ENCODE assay signal across 18 cellular contexts in genomic region chr14:69985456-69985855, GRCh38.
A peak's percentile ranks its signal among the peaks of the same experiment; 100 is the strongest.
DNase-seq lines count a peak whose midpoint lies in the region; ATAC-seq and TF ChIP-seq lines count a peak whose summit lies in the region.
"Had no signal": no experiment of that assay in that cellular context is flagged by ENCODE, and none has a peak within 500 bp of the region (broad histone marks: within the 10 kb centered on the region; RNA-seq: fewer than 3 reads in every experiment).

No MANE protein-coding gene starts in this region.

- H3K4me2 ChIP-seq in GM23248 (ENCODE audit: unreplicated experiment) = no peak overlapping the region

- no peaks in the 10 kb centered on the region for H3K79me2 ChIP-seq in GM23248 (ENCODE audit: insufficient read depth)

- no peak overlapping the region for H3K4me3 ChIP-seq in GM23248
- no peak overlapping the region for H3K4me3 ChIP-seq in RWPE2 (ENCODE audit: severe bottlenecking)
- no peak overlapping the region for H3K4me3 ChIP-seq in fibroblast of mammary gland (ENCODE audit: control insufficient read depth, low read depth, low read length)
- H3K4me3 ChIP-seq: colonic mucosa, GM12878, right lobe of liver had no signal

- H3K27me3 ChIP-seq in GM23248 (replicated peaks; ENCODE audit: insufficient read depth) (no peaks in the 10 kb centered on the region; the same call in 1 of the 2 replicates), RWPE2 (ENCODE audit: insufficient read depth, poor library complexity, severe bottlenecking) (no peaks in the 10 kb centered on the region)
- H3K27me3 ChIP-seq: colonic mucosa, right lobe of liver had no signal

- no peaks in the 10 kb centered on the region for H3K9me3 ChIP-seq in GM23248 (ENCODE audit: low read depth)
- no peaks in the 10 kb centered on the region for H3K9me3 ChIP-seq in RWPE2 (ENCODE audit: severe bottlenecking)
- H3K9me3 ChIP-seq: colonic mucosa, right lobe of liver had no signal

- peak overlapping the region; percentile 25; the same call in 1 of the 2 replicates for H3K27ac ChIP-seq in GM23248
- no peak overlapping the region for H3K27ac ChIP-seq in RWPE2 (ENCODE audit: poor library complexity, severe bottlenecking)
- H3K27ac ChIP-seq: colonic mucosa, right lobe of liver had no signal

- DNase-seq in GM23248 (peak; percentile 69), RWPE2 (ENCODE audit: low spot score) (no peak), fibroblast of mammary gland (ENCODE audit: low read depth) (peak; percentile 76), renal cortical epithelial cell (ENCODE audit: low read depth) (peak; percentile 18), NCI-H748 treated with DMSO at 0.1 percent for 48 hours (lab: John Stamatoyannopoulos, UW) (no peak), SK-N-DZ (ENCODE audit: low spot score) (no peak)
- DNase-seq: activated CD4-positive, CD25-positive, alpha-beta regulatory T cell; amniotic stem cell; colonic mucosa; GDM1; NCI-H1048; NCI-H2081; NCI-H524; occipital lobe; right lobe of liver; T-helper 2 cell had no signal

- WGBS in GM23248 (ENCODE audit: low coverage in 1 of 2, low lambda C conversion rate in 2 of 2, missing lambda C conversion rate in 2 of 2), 2 experiments = 12 to 14% methylated on average over 1 of the region's 1 CpG

- H3K36me3 ChIP-seq in GM23248 (ENCODE audit: low read depth) (no peaks in the 10 kb centered on the region), RWPE2 (ENCODE audit: low read depth) (no peaks in the 10 kb centered on the region)
- H3K36me3 ChIP-seq: colonic mucosa had no signal

- TF ChIP-seq CTCF in RWPE2 (IDR thresholded peaks at IDR 0.05; ENCODE audit: poor library complexity, severe bottlenecking) (no peak), fibroblast of mammary gland (conservative IDR thresholded peaks at IDR 0.05; ENCODE audit: control insufficient read depth, insufficient read depth, low read depth, low read length) (no peak)

- H3K4me1 ChIP-seq in GM23248 (ENCODE audit: insufficient read depth) (no peaks in the 10 kb centered on the region), RWPE2 (ENCODE audit: insufficient read depth, poor library complexity, severe bottlenecking) (peaks cover 29% of the 10 kb centered on the region)
- H3K4me1 ChIP-seq: colonic mucosa had no signal

- no peaks in the 10 kb centered on the region for H3F3A ChIP-seq in GM23248 (ENCODE audit: insufficient read depth)

- H3K9ac ChIP-seq in GM23248 = no peak overlapping the region

- in situ Hi-C loops in GM23248 (cut with MboI) = no loop called here

- peak overlapping the region; percentile 40; the same call in 1 of the 2 replicates for H2AFZ ChIP-seq in GM23248

- no peaks in the 10 kb centered on the region for H4K20me1 ChIP-seq in GM23248 (ENCODE audit: insufficient read depth)

- no peaks in the 10 kb centered on the region for H3K9me2 ChIP-seq in GM23248 (ENCODE audit: insufficient read depth)

- ATAC-seq in RWPE2 (ENCODE audit: low read depth) (peak; percentile 85), HG03520 (IDR thresholded peaks at IDR 0.05; ENCODE audit: unreplicated experiment) (no peak)
- ATAC-seq: GM12878 had no signal

Comparison
In these comparisons a context has a peak if more than half of its experiments do, and no peak if none do; other contexts are left out.
1. DNase-seq: peak in GM23248 (single experiment), fibroblast of mammary gland (single experiment) and renal cortical epithelial cell (single experiment); none in RWPE2 (single experiment), NCI-H748 treated with DMSO at 0.1 percent for 48 hours (single experiment) and SK-N-DZ (single experiment).